ENCODE assay signal across 17 cellular contexts in genomic region chr10:47330804-47331203, GRCh38. TPM values are rescaled to one million over a fixed set of nuclear protein-coding genes. Genes with fewer than 3 reads are reported as not detected.
DNase-seq lines count a peak whose midpoint lies in the region; ATAC-seq, FAIRE-seq and TF ChIP-seq lines count a peak whose summit lies in the region.
"Had no signal": no experiment of that assay in that cellular context is flagged by ENCODE, and none has a peak within 500 bp of the region (broad histone marks: within the 10 kb centered on the region; RNA-seq: fewer than 3 reads in every experiment).

No MANE protein-coding gene starts in this region.

- no peaks in the 10 kb centered on the region for H3K9me3 ChIP-seq in Panc1 (ENCODE audit: control insufficient read depth, insufficient read depth, low read depth, low read length)
- H3K9me3 ChIP-seq in pancreas: no peaks in the 10 kb centered on the region
- no peaks in the 10 kb centered on the region for H3K9me3 ChIP-seq in smooth muscle cell (replicated peaks; ENCODE audit: low read depth)
- H3K9me3 ChIP-seq: BLaER1 treated with 17β-estradiol and CSF1 and Interleukin-3, amounts not matched to agents 10 nM and 100 nM had no signal

- H3K27me3 ChIP-seq in Panc1 (ENCODE audit: control insufficient read depth, insufficient read depth, low read length) (peaks cover 16% of the 10 kb centered on the region), pancreas (no peaks in the 10 kb centered on the region), smooth muscle cell (ENCODE audit: low read depth) (peaks cover 10% of the 10 kb centered on the region)
- H3K27me3 ChIP-seq: BLaER1 treated with 17β-estradiol and CSF1 and Interleukin-3, amounts not matched to agents 10 nM and 100 nM had no signal

- H3K4me1 ChIP-seq in Panc1 (ENCODE audit: control insufficient read depth, insufficient read depth, low read length) (no peaks in the 10 kb centered on the region), pancreas (no peaks in the 10 kb centered on the region), smooth muscle cell (ENCODE audit: low read depth) (no peaks in the 10 kb centered on the region)
- H3K4me1 ChIP-seq: BLaER1 treated with 17β-estradiol and CSF1 and Interleukin-3, amounts not matched to agents 10 nM and 100 nM had no signal

- H3K27ac ChIP-seq in Panc1 (ENCODE audit: low read length) (no peak overlapping the region), pancreas (no peak overlapping the region), smooth muscle cell (ENCODE audit: low read depth) (no peak overlapping the region)
- H3K27ac ChIP-seq: BLaER1 treated with 17β-estradiol and CSF1 and Interleukin-3, amounts not matched to agents 10 nM and 100 nM; PC-9 had no signal

- H4K20me1 ChIP-seq in smooth muscle cell (ENCODE audit: low read depth): no peaks in the 10 kb centered on the region
- H4K20me1 ChIP-seq: BLaER1 treated with 17β-estradiol and CSF1 and Interleukin-3, amounts not matched to agents 10 nM and 100 nM had no signal

- H3K4me3 ChIP-seq in Panc1 (ENCODE audit: low read depth in 2 of 2, low read length in 2 of 2) (no peak overlapping the region), pancreas (no peak overlapping the region), smooth muscle cell (no peak overlapping the region)
- H3K4me3 ChIP-seq: BLaER1 treated with 17β-estradiol and CSF1 and Interleukin-3, amounts not matched to agents 10 nM and 100 nM; PC-9 had no signal

- FAIRE-seq in H54 (lab: Jason Lieb, UNC) (no peak), pancreas (lab: Jason Lieb, UNC) (no peak)

- POLR2A ChIA-PET in Panc1 (lab: Charles Lee): no interaction called here

- H3K79me2 ChIP-seq in smooth muscle cell (ENCODE audit: low read depth): no peaks in the 10 kb centered on the region

- 12 to 24% methylated on average over 3 of the region's 3 CpGs for WGBS in pancreas, 2 donors
- WGBS in smooth muscle cell (ENCODE audit: low lambda C conversion rate): 82% methylated on average over 3 of the region's 3 CpGs

- no peaks in the 10 kb centered on the region for H3F3A ChIP-seq in smooth muscle cell (ENCODE audit: low read depth)

- TF ChIP-seq CTCF in Panc1 (IDR thresholded peaks at IDR 0.05) (no peak), pancreas (IDR thresholded peaks at IDR 0.05) (no peak), smooth muscle cell (IDR thresholded peaks at IDR 0.05; ENCODE audit: borderline replicate concordance, insufficient read depth, poor library complexity, severe bottlenecking) (no peak)

- 0 out of 2 replicates have a peak, but pooled peaks have one; percentile 22 for ATAC-seq in Panc1
- ATAC-seq in left colon: peak; percentile 100
- peak; percentile 92 to 100 (median 97) for ATAC-seq in pancreas

- DNase-seq in H54 (ENCODE audit: insufficient read length, low spot score) (peak; percentile 25), Panc1 (ENCODE audit: low read depth, low spot score) (no peak), left colon (peak; percentile 87 to 88), pancreas (peak in 4 of 6 donors; percentile 35 to 64 (median 52)), smooth muscle cell (lab: John Stamatoyannopoulos, UW; ENCODE audit: unreplicated experiment) (no peak), A172 (ENCODE audit: low spot score) (no peak), NCI-H345 (lab: John Stamatoyannopoulos, UW) (no peak), T-helper 9 cell (no peak)
- DNase-seq: DMS153, H9, NCI-H1694, NCI-H2107, NCI-H69, PC-9, SHP77 treated with DMSO at 0.1 percent for 48 hours had no signal

- CTCF ChIA-PET in Panc1 (lab: Charles Lee): no interaction called here

- no TSS peak for BruUV-seq in Panc1 (replicated peaks; lab: Mats Ljungman, UMichigan)

- in situ Hi-C loops in Panc1 (cut with HindIII; ENCODE audit: low pct_unique_long_range_greater_than_20kb, low sequenced_read_pairs): no loop called here

- no peak for TF ChIP-seq POLR2A in H54 (IDR thresholded peaks at IDR 0.05; ENCODE audit: low read depth, low read length)

- H3K9ac ChIP-seq in smooth muscle cell (ENCODE audit: low read depth): no peak overlapping the region
- H3K9ac ChIP-seq: BLaER1 treated with 17β-estradiol and CSF1 and Interleukin-3, amounts not matched to agents 10 nM and 100 nM had no signal

- H3K36me3 ChIP-seq in Panc1 (ENCODE audit: control insufficient read depth, insufficient read depth, low read length) (no peaks in the 10 kb centered on the region), pancreas (no peaks in the 10 kb centered on the region), smooth muscle cell (ENCODE audit: low read depth) (no peaks in the 10 kb centered on the region)
- H3K36me3 ChIP-seq: BLaER1 treated with 17β-estradiol and CSF1 and Interleukin-3, amounts not matched to agents 10 nM and 100 nM had no signal

- H3K4me2 ChIP-seq in smooth muscle cell: no peak overlapping the region
- H3K4me2 ChIP-seq: BLaER1 treated with 17β-estradiol and CSF1 and Interleukin-3, amounts not matched to agents 10 nM and 100 nM; PC-9 had no signal

- intact Hi-C loops in Panc1 (cut with micrococcal nuclease; ENCODE audit: unreplicated experiment): no loop called here
- intact Hi-C loops in left colon (cut with DNase I, micrococcal nuclease): no loop called here
- intact Hi-C loops in pancreas (cut with DNase I): no loop called here

- no peak overlapping the region for H2AFZ ChIP-seq in smooth muscle cell (ENCODE audit: low read depth)
- H2AFZ ChIP-seq: PC-9 had no signal

RNA-seq across cellular contexts. Expression of gene GDF2, which starts 8.6 kb away (rescaled TPM):
- not detected for total RNA-seq in Panc1 (2021; ENCODE audit: unreplicated experiment)
- polyA plus RNA-seq in Panc1 (2012; ENCODE audit: insufficient read length): not detected
- not detected for total RNA-seq in left colon
- total RNA-seq in pancreas: not detected
- not detected for polyA plus RNA-seq in pancreas
- total RNA-seq in smooth muscle cell: not detected in 2 replicates
- 1.3 TPM in 1 of 2 replicates, not detected in the other for polyA plus RNA-seq in smooth muscle cell
- not detected in 2 replicates for total RNA-seq in A172 (2014; rRNA removed; shearing (Covaris generic))
- total RNA-seq: H9, HT1080, PC-9 had no signal

RNA-seq across cellular contexts. Expression of gene RBP3, which starts 17.4 kb away (rescaled TPM):
- total RNA-seq in Panc1 (2021; ENCODE audit: unreplicated experiment) (not detected), left colon (not detected), pancreas (not detected), smooth muscle cell (not detected in 2 replicates)
- polyA plus RNA-seq in Panc1 (2012; ENCODE audit: insufficient read length): not detected
- polyA plus RNA-seq in pancreas (not detected), smooth muscle cell (not detected in 2 replicates)
- total RNA-seq in A172 (2014; rRNA removed; shearing (Covaris generic)): not detected in 2 replicates
- total RNA-seq: H9, HT1080, PC-9 had no signal

RNA-seq across cellular contexts. Expression of gene GDF10, which starts 30.8 kb away (rescaled TPM):
- total RNA-seq in Panc1 (2021; ENCODE audit: unreplicated experiment): 1.2 TPM
- 0.74 TPM for polyA plus RNA-seq in Panc1 (2012; ENCODE audit: insufficient read length)
- under 1 TPM; 0.12 to 0.67 TPM for total RNA-seq in left colon
- 10 to 100 TPM in 4 of 6 donors, 1 to 10 TPM in 2; 2.5 to 13.7 (median 12.3) TPM for total RNA-seq in pancreas
- polyA plus RNA-seq in pancreas: 1 to 10 TPM; 2.0 to 4.5 TPM
- total RNA-seq in smooth muscle cell: 0.58 and 1.4 TPM in 2 replicates
- 1.2 and 1.5 TPM in 2 replicates for polyA plus RNA-seq in smooth muscle cell
- not detected in 2 replicates for total RNA-seq in A172 (2014; rRNA removed; shearing (Covaris generic))
- total RNA-seq: HT1080, PC-9 had no signal

RNA-seq across cellular contexts. Expression of gene ZNF488, which starts 53.3 kb away (rescaled TPM):
- total RNA-seq in Panc1 (2021; ENCODE audit: unreplicated experiment): 11.8 TPM
- 3.8 TPM for polyA plus RNA-seq in Panc1 (2012; ENCODE audit: insufficient read length)
- 1 to 10 TPM in 1 of 2 donors, under 1 TPM in 1; 0.64 to 1.7 TPM for total RNA-seq in left colon
- under 1 TPM in 2 of 6 donors, not detected in 4; 0.09 to 0.16 TPM for total RNA-seq in pancreas
- not detected for polyA plus RNA-seq in pancreas
- 0.31 and 1.1 TPM in 2 replicates for total RNA-seq in smooth muscle cell
- polyA plus RNA-seq in smooth muscle cell: 3.1 TPM in 1 of 2 replicates, not detected in the other
- total RNA-seq in A172 (2014; rRNA removed; shearing (Covaris generic)): 2.6 and 3.6 TPM in 2 replicates

Comparison
In these comparisons a context has a peak if more than half of its experiments do, and no peak if none do; other contexts are left out.
1. DNase-seq: peak in H54 (single experiment), left colon (2 of 2) and pancreas (4 of 6); none in Panc1 (single experiment), smooth muscle cell (single experiment), A172 (single experiment), NCI-H345 (single experiment) and T-helper 9 cell (single experiment).
2. ATAC-seq: peak in every context shown above with its lines; median percentile 100 in left colon; 97 in pancreas; 22 in Panc1.